In genomic region chr11:31509412-31510345, GRCh38 we compare ENCODE assay signal across 8 cellular contexts. TPM values are rescaled to one million over a fixed set of nuclear protein-coding genes. Genes with fewer than 3 reads are reported as not detected.
A peak's percentile ranks its signal among the peaks of the same experiment; 100 is the strongest.
DNase-seq lines count a peak whose midpoint lies in the region; ATAC-seq and TF ChIP-seq lines count a peak whose summit lies in the region.

Gene ELP4 (plus strand): TSS chr11:31509767. CDS start chr11:31509785, 18 bp downstream.
Gene IMMP1L (minus strand): TSS chr11:31509622. CDS start chr11:31463276, 46,346 bp downstream.

- H3K36me3 Mint-ChIP-seq in chondrocyte (ENCODE audit: low read depth) = no peaks in the 10 kb centered on the region

- peak within 1 kb of the TSS; percentile 98 for H3K4me3 Mint-ChIP-seq in chondrocyte (ENCODE audit: unreplicated experiment)

- peak; percentile 99 for DNase-seq in AG20443 (ENCODE audit: low spot score)
- peak; percentile 82 for DNase-seq in NCI-H510A (lab: John Stamatoyannopoulos, UW)
- peak; percentile 92 for DNase-seq in activated CD4-positive, alpha-beta T cell treated with anti-CD3 and anti-CD28 coated beads for 1 hour
- DNase-seq in chondrocyte (ENCODE audit: low spot score) = peak; percentile 97
- DNase-seq in kidney glomerular epithelial cell (lab: John Stamatoyannopoulos, UW) = peak; percentile 96
- peak; percentile 84 to 85 for DNase-seq in stimulated activated CD4-positive, alpha-beta T cell treated with anti-CD3 and anti-CD28 coated beads, Interleukin-1b, Interleukin-23, amount 100 ng/mL, for 1 hour (ENCODE audit: low read depth in 2 of 2)

- H3K27me3 Mint-ChIP-seq in chondrocyte (ENCODE audit: low read depth) = no peaks in the 10 kb centered on the region

- peak; percentile 100 for ATAC-seq in HG03432 (IDR thresholded peaks at IDR 0.05; ENCODE audit: unreplicated experiment)

- H3K9me3 Mint-ChIP-seq in chondrocyte (ENCODE audit: low read depth) = no peaks in the 10 kb centered on the region

- TF ChIP-seq CTCF in chondrocyte (IDR thresholded peaks at IDR 0.05) = no peak

- peak within 1 kb of the TSS; percentile 98 for H3K27ac Mint-ChIP-seq in chondrocyte (ENCODE audit: unreplicated experiment)

- H3K4me1 Mint-ChIP-seq in chondrocyte (ENCODE audit: low read depth) = peaks cover 27% of the 10 kb centered on the region

- peak; percentile 87 for TF ChIP-seq POLR2A in GM19099 (IDR thresholded peaks at IDR 0.05; ENCODE audit: extremely low read depth, insufficient read length, low read depth)

RNA-seq across cellular contexts. Expression of gene ELP4, which starts in this region (rescaled TPM):
- total RNA-seq in chondrocyte = 8.6 to 15.6 TPM (median 8.9 TPM) in 3 replicates

RNA-seq across cellular contexts. Expression of gene IMMP1L, which starts in this region (rescaled TPM):
- total RNA-seq in chondrocyte = 17.0 to 18.0 TPM (median 17.8 TPM) in 3 replicates

Comparison
In these comparisons a context has a peak if more than half of its experiments do, and no peak if none do; other contexts are left out.
1. Peak in every context shown above with its lines: DNase-seq and ATAC-seq.